In genomic region chr9:134067904-134068741, GRCh38 we compare ENCODE assay signal across 8 cellular contexts. TPM values are rescaled to one million over a fixed set of nuclear protein-coding genes. Genes with fewer than 3 reads are reported as not detected.
DNase-seq lines count a peak whose midpoint lies in the region; ATAC-seq and TF ChIP-seq lines count a peak whose summit lies in the region.

Gene BRD3, minus strand, starts transcription at chr9:134068026. Its CDS starts 14,549 bp downstream, at chr9:134053477.

- POLR2A ChIA-PET in activated CD4-positive, alpha-beta memory T cell treated with anti-CD3 and anti-CD28 coated beads for 36 hours (lab: Charles Lee): interaction anchor here (0.5 to 2.3 kb wide), 2 partner anchors 68 to 89 kb away, joined by 3 to 8 read pairs; partner anchors contain the start of gene WDR5

- H3K4me1 ChIP-seq in lung (ENCODE audit: control insufficient read depth in 2 of 2, insufficient read depth in 2 of 2, low read length in 2 of 2): peaks cover 0 to 6% of the 10 kb centered on the region in 2 donors

- 0 to 1% methylated on average over 43 to 131 of the region's 131 CpGs for WGBS in lung, 2 donors

- H3K27me3 ChIP-seq in lung (ENCODE audit: control insufficient read depth, insufficient read depth): no peaks in the 10 kb centered on the region

- peaks cover 13% of the 10 kb centered on the region for H3K27me3 Mint-ChIP-seq in activated CD4-positive, alpha-beta memory T cell treated with anti-CD3 and anti-CD28 coated beads for 36 hours

- no peaks in the 10 kb centered on the region for H3K9me3 Mint-ChIP-seq in activated CD4-positive, alpha-beta memory T cell treated with anti-CD3 and anti-CD28 coated beads for 36 hours

- H3K27ac ChIP-seq in C4-2B (peak within 1 kb of the TSS; percentile 96), lung (ENCODE audit: low read depth in 1 of 2, low read length in 1 of 2) (peak within 1 kb of the TSS; percentile 95 to 99)

- H3K27ac Mint-ChIP-seq in activated CD4-positive, alpha-beta memory T cell treated with anti-CD3 and anti-CD28 coated beads for 36 hours: peak within 1 kb of the TSS; percentile 80

- no peaks in the 10 kb centered on the region for H3K9me3 ChIP-seq in lung (ENCODE audit: control insufficient read depth in 2 of 2, insufficient read depth in 1 of 2, low read length in 1 of 2)

- no peak for TF ChIP-seq CTCF in C4-2B (conservative IDR thresholded peaks at IDR 0.05)
- no peak for TF ChIP-seq CTCF in lung (IDR thresholded peaks at IDR 0.05; ENCODE audit: control extremely low read depth, extremely low read depth)

- intact Hi-C loops in activated CD4-positive, alpha-beta memory T cell treated with anti-CD3 and anti-CD28 coated beads for 36 hours (cut with micrococcal nuclease): loop anchor here (1.0 to 10.0 kb wide), 9 partner anchors 31 to 1839 kb away; partner anchors contain the start of genes BRD3OS, CAMSAP1, RNU6ATAC and VAV2

- peak; percentile 96 for DNase-seq in NCI-H748 (lab: John Stamatoyannopoulos, UW; ENCODE audit: unreplicated experiment)
- peak; percentile 85 for DNase-seq in activated CD4-positive, alpha-beta memory T cell treated with anti-CD3 and anti-CD28 coated beads for 36 hours
- DNase-seq in ecto neural progenitor cell (ENCODE audit: low spot score): peak; percentile 90
- DNase-seq in lung (ENCODE audit: low spot score): peak; percentile 79
- DNase-seq in stimulated activated CD4-positive, alpha-beta T cell treated with anti-CD3 and anti-CD28 coated beads, TNF-alpha, amount 100 ng/mL, for 24 hours (ENCODE audit: low read depth in 3 of 3): peak; percentile 52 to 76 (median 60)

- peak within 1 kb of the TSS; percentile 76 for H3K4me3 ChIP-seq in lung

- CTCF ChIA-PET in activated CD4-positive, alpha-beta memory T cell treated with anti-CD3 and anti-CD28 coated beads for 36 hours (lab: Charles Lee): no interaction called here

- H3K4me1 Mint-ChIP-seq in activated CD4-positive, alpha-beta memory T cell treated with anti-CD3 and anti-CD28 coated beads for 36 hours (ENCODE audit: low read depth): peaks cover 24% of the 10 kb centered on the region

- H3K36me3 ChIP-seq in lung (ENCODE audit: control insufficient read depth in 2 of 2, insufficient read depth in 2 of 2, low read length in 2 of 2): no peaks in the 10 kb centered on the region

- ATAC-seq in GM19324 (IDR thresholded peaks at IDR 0.05; ENCODE audit: low FRiP score, unreplicated experiment) (peak; percentile 76), HG03469 (IDR thresholded peaks at IDR 0.05; ENCODE audit: unreplicated experiment) (peak; percentile 58), lung (ENCODE audit: insufficient read depth, low FRiP score) (peak; percentile 87)

- peak within 1 kb of the TSS; percentile 87 for H3K4me3 Mint-ChIP-seq in activated CD4-positive, alpha-beta memory T cell treated with anti-CD3 and anti-CD28 coated beads for 36 hours

- H3K36me3 Mint-ChIP-seq in activated CD4-positive, alpha-beta memory T cell treated with anti-CD3 and anti-CD28 coated beads for 36 hours: no peaks in the 10 kb centered on the region

RNA-seq across cellular contexts. Expression of gene BRD3, which starts in this region (rescaled TPM):
- 10 to 100 TPM; 29.2 to 30.0 TPM for total RNA-seq in activated CD4-positive, alpha-beta memory T cell treated with anti-CD3 and anti-CD28 coated beads for 36 hours
- 10 to 100 TPM; 33.6 to 38.5 TPM for total RNA-seq in lung
- polyA plus RNA-seq in lung: 10 to 100 TPM in 1 of 2 donors, 1 to 10 TPM in 1; 9.1 to 10.1 TPM

Comparison
In these comparisons a context has a peak if more than half of its experiments do, and no peak if none do; other contexts are left out.
1. Peak in every context shown above with its lines: DNase-seq, ATAC-seq, H3K4me3 ChIP-seq and H3K27ac ChIP-seq.